In genomic region chr11:8681837-8682218, GRCh38 we compare ENCODE assay signal across 8 cellular contexts. TPM values are rescaled to one million over a fixed set of nuclear protein-coding genes. Genes with fewer than 3 reads are reported as not detected.
DNase-seq lines count a peak whose midpoint lies in the region; ATAC-seq and TF ChIP-seq lines count a peak whose summit lies in the region.

No MANE protein-coding gene starts in this region.

- 38 to 48% methylated on average over 8 of the region's 8 CpGs for WGBS in esophagus squamous epithelium, 2 donors

- DNase-seq in RWPE1 (ENCODE audit: low spot score), result no peak
- DNase-seq in esophagus squamous epithelium (lab: John Stamatoyannopoulos, UW), result no peak
- DNase-seq in progenitor cell of endocrine pancreas (ENCODE audit: low spot score, unreplicated experiment), result no peak
- DNase-seq in NAMALWA (ENCODE audit: low spot score), result no peak
- no peak for DNase-seq in NK-92 (lab: John Stamatoyannopoulos, UW; ENCODE audit: unreplicated experiment)
- DNase-seq in activated CD4-positive, CD25-positive, alpha-beta regulatory T cell treated with anti-CD3 and anti-CD28 coated beads, Interleukin-2, amount 50 U/mL, for 72 hours, result no peak

- H3K36me3 ChIP-seq in DOHH2 (ENCODE audit: control insufficient read depth, low read length), result peaks cover 79% of the 10 kb centered on the region
- peaks cover 17 to 53% (median 23%) of the 10 kb centered on the region in 3 donors for H3K36me3 ChIP-seq in esophagus squamous epithelium

- peaks cover 13% of the 10 kb centered on the region for H4K20me1 ChIP-seq in DOHH2 (ENCODE audit: control insufficient read depth, insufficient read depth, low read depth, low read length)

- no peaks in the 10 kb centered on the region for H3K27me3 Mint-ChIP-seq in progenitor cell of endocrine pancreas

- peaks cover 42% of the 10 kb centered on the region for H3F3A ChIP-seq in DOHH2 (ENCODE audit: control insufficient read depth, insufficient read depth)

- H3K4me3 ChIP-seq in DOHH2 (ENCODE audit: low read length) (peak overlapping the region; percentile 97), esophagus squamous epithelium (peak overlapping the region; percentile 61 to 97 (median 79))

- no peak for TF ChIP-seq POLR2A in esophagus squamous epithelium (IDR thresholded peaks at IDR 0.05)

- H3K9me3 Mint-ChIP-seq in progenitor cell of endocrine pancreas (ENCODE audit: low read depth), result peaks cover 4% of the 10 kb centered on the region

- H3K27ac Mint-ChIP-seq in progenitor cell of endocrine pancreas, result peak overlapping the region; percentile 97

- no peaks in the 10 kb centered on the region for H3K9me2 ChIP-seq in DOHH2 (replicated peaks; ENCODE audit: control insufficient read depth, low read length)

- TF ChIP-seq CTCF in DOHH2 (IDR thresholded peaks at IDR 0.05; ENCODE audit: low read depth, low read length, poor library complexity, severe bottlenecking) (no peak), RWPE1 (conservative IDR thresholded peaks at IDR 0.05; ENCODE audit: low read depth) (no peak), esophagus squamous epithelium (IDR thresholded peaks at IDR 0.05) (no peak), progenitor cell of endocrine pancreas (IDR thresholded peaks at IDR 0.05; ENCODE audit: unreplicated experiment) (no peak)

- CTCF ChIA-PET in RWPE1 (lab: Yijun Ruan, JAX), result interaction anchor here (1.6 to 1.7 kb wide), 2 partner anchors 115 to 489 kb away, joined by 3 to 4 read pairs; no protein-coding TSS in a partner anchor

- H3K9me3 ChIP-seq in DOHH2 (ENCODE audit: control insufficient read depth, insufficient read depth, low read length), result no peaks in the 10 kb centered on the region
- H3K9me3 ChIP-seq in esophagus squamous epithelium, result no peaks in the 10 kb centered on the region

- H3K79me2 ChIP-seq in DOHH2 (ENCODE audit: control insufficient read depth, low read length), result peaks cover 49% of the 10 kb centered on the region

- H3K4me1 Mint-ChIP-seq in progenitor cell of endocrine pancreas (ENCODE audit: low read depth), result peaks cover 18% of the 10 kb centered on the region

- POLR2A ChIA-PET in RWPE1 (lab: Yijun Ruan, JAX; ENCODE audit: low non-redundant PET), result interaction anchor here (0.7 to 1.8 kb wide), 7 partner anchors 10 to 128 kb away, joined by 3 to 10 read pairs (median 4); partner anchors contain the start of gene STK33

- H3K4me1 ChIP-seq in DOHH2 (ENCODE audit: control insufficient read depth, low read length) (peaks cover 34% of the 10 kb centered on the region), esophagus squamous epithelium (peaks cover 6 to 44% (median 16%) of the 10 kb centered on the region in 3 donors)

- peak overlapping the region; percentile 100 for H3K27ac ChIP-seq in DOHH2 (ENCODE audit: low read depth, low read length)
- H3K27ac ChIP-seq in RWPE1, result peak overlapping the region; percentile 90
- peak overlapping the region; percentile 96 to 99 (median 98) for H3K27ac ChIP-seq in esophagus squamous epithelium

- H3K36me3 Mint-ChIP-seq in progenitor cell of endocrine pancreas (ENCODE audit: insufficient read depth), result peaks cover 29% of the 10 kb centered on the region

- peak overlapping the region; percentile 96 for H3K4me3 Mint-ChIP-seq in progenitor cell of endocrine pancreas (ENCODE audit: low read depth)

- intact Hi-C loops in esophagus squamous epithelium (cut with DNase I), result no loop called here

- peak overlapping the region; percentile 81 for H3K4me2 ChIP-seq in DOHH2 (ENCODE audit: low read length)

- H3K27me3 ChIP-seq in DOHH2 (ENCODE audit: control insufficient read depth, low read length), result no peaks in the 10 kb centered on the region
- H3K27me3 ChIP-seq in esophagus squamous epithelium, result no peaks in the 10 kb centered on the region

- ATAC-seq in HG02938 (IDR thresholded peaks at IDR 0.05; ENCODE audit: unreplicated experiment), result no peak

RNA-seq across cellular contexts. Expression of gene TRIM66, which starts 0.6 kb away (rescaled TPM):
- total RNA-seq in esophagus squamous epithelium (1 to 10 TPM; 4.5 to 5.5 (median 4.8) TPM), progenitor cell of endocrine pancreas (9.2 and 9.4 TPM in 2 replicates)

RNA-seq across cellular contexts. Expression of gene RPL27A, which starts 0.8 kb away (rescaled TPM):
- total RNA-seq in esophagus squamous epithelium (1,000 to 10,000 TPM in 3 of 4 donors, 100 to 1,000 TPM in 1; 921 to 1,566 (median 1,106) TPM), progenitor cell of endocrine pancreas (731 and 748 TPM in 2 replicates)
